ENCODE assay signal across 22 cellular contexts in the genomic region with DNA sequence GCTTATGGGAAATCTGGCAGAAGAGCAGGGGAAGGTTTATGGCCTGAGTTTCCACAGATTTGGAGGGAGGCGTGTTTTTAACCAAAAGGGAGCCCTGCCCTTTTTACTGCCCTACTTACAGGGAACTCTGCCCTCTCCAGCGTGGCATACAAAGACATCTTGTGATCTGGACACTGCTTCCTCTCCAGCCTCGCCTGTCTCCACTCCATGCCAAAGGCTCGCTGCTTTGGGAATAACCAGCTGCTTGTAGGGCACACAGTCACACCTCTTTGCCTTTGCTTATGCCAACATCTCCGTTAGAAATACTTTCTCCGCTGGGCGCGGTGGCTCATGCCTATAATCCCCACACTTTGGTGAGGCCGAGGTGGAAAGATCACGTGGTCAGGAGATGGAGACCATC.
"Had no signal": no experiment of that assay in that cellular context is flagged by ENCODE, and none has a peak within 500 bp of the region (broad histone marks: within the 10 kb centered on the region; RNA-seq: fewer than 3 reads in every experiment).

No MANE protein-coding gene starts in this region.

- H3K4me3 ChIP-seq: body of pancreas, cardiac muscle cell, gastroesophageal sphincter, sigmoid colon, spleen, thoracic aorta, upper lobe of left lung had no signal

- H3K9me3 Mint-ChIP-seq: activated B cell treated with CpG ODN at 0.5 μM for 24 hours; activated CD4-positive, alpha-beta memory T cell treated with anti-CD3 and anti-CD28 coated beads, Interleukin-2, amount 10 ng/mL, durations not matched to agents 7 days and 5 days; activated naive CD4-positive, alpha-beta T cell treated with anti-CD3 and anti-CD28 coated beads, Interleukin-2, amount 50 U/mL, for 24 hours; memory B cell; nephron progenitor cell had no signal

- H3K9me3 ChIP-seq: body of pancreas, gastroesophageal sphincter, sigmoid colon, spleen, thoracic aorta, upper lobe of left lung had no signal

- DNase-seq: activated B cell treated with CpG ODN at 0.5 μM for 24 hours; activated CD4-positive, alpha-beta memory T cell treated with anti-CD3 and anti-CD28 coated beads, Interleukin-2, amount 10 ng/mL, durations not matched to agents 7 days and 5 days; activated CD4-positive, alpha-beta T cell treated with anti-CD3 and anti-CD28 coated beads for 4 hours; activated effector memory CD4-positive, alpha-beta T cell treated with anti-CD3 and anti-CD28 coated beads, Interleukin-2, amount 50 U/mL, for 16 hours; activated T-cell treated with anti-CD3 and anti-CD28 coated beads for 4 hours; body of pancreas; effector memory CD4-positive, alpha-beta T cell; kidney; nephron progenitor cell; sigmoid colon; spleen; stimulated activated CD4-positive, alpha-beta T cell treated with anti-CD3 and anti-CD28 coated beads, Interleukin-4, amount 100 ng/mL, for 1 hour; stimulated activated naive CD4-positive, alpha-beta T cell treated with Interleukin-2 at 50 U/mL for 16 hours; SW 1271; T-helper 17 cell; upper lobe of left lung had no signal

- H3K79me2 ChIP-seq: parathyroid adenoma had no signal

- ATAC-seq: body of pancreas, gastroesophageal sphincter, T-helper 17 cell had no signal

- H3K4me1 Mint-ChIP-seq: activated B cell treated with CpG ODN at 0.5 μM for 24 hours; activated CD4-positive, alpha-beta memory T cell treated with anti-CD3 and anti-CD28 coated beads, Interleukin-2, amount 10 ng/mL, durations not matched to agents 7 days and 5 days; memory B cell; T-helper 17 cell had no signal

- H2AFZ ChIP-seq: parathyroid adenoma had no signal

- H3K36me3 ChIP-seq: cardiac muscle cell, sigmoid colon, thoracic aorta, upper lobe of left lung had no signal

- H3K27me3 ChIP-seq: body of pancreas, cardiac muscle cell, gastroesophageal sphincter, sigmoid colon, spleen, upper lobe of left lung had no signal

- H3K27ac Mint-ChIP-seq: activated B cell treated with CpG ODN at 0.5 μM for 24 hours; activated CD4-positive, alpha-beta memory T cell treated with anti-CD3 and anti-CD28 coated beads, Interleukin-2, amount 10 ng/mL, durations not matched to agents 7 days and 5 days; activated naive CD4-positive, alpha-beta T cell treated with anti-CD3 and anti-CD28 coated beads, Interleukin-2, amount 50 U/mL, for 24 hours; T-helper 17 cell had no signal

- H3K4me3 Mint-ChIP-seq: activated B cell treated with CpG ODN at 0.5 μM for 24 hours; activated CD4-positive, alpha-beta memory T cell treated with anti-CD3 and anti-CD28 coated beads, Interleukin-2, amount 10 ng/mL, durations not matched to agents 7 days and 5 days; activated naive CD4-positive, alpha-beta T cell treated with anti-CD3 and anti-CD28 coated beads, Interleukin-2, amount 50 U/mL, for 24 hours; memory B cell; nephron progenitor cell; T-helper 17 cell had no signal

- H3K27me3 Mint-ChIP-seq: activated B cell treated with CpG ODN at 0.5 μM for 24 hours; activated CD4-positive, alpha-beta memory T cell treated with anti-CD3 and anti-CD28 coated beads, Interleukin-2, amount 10 ng/mL, durations not matched to agents 7 days and 5 days; activated naive CD4-positive, alpha-beta T cell treated with anti-CD3 and anti-CD28 coated beads, Interleukin-2, amount 50 U/mL, for 24 hours; memory B cell; T-helper 17 cell had no signal

- FAIRE-seq: kidney had no signal

- H3K4me1 ChIP-seq: body of pancreas, parathyroid adenoma, spleen had no signal

- H3K27ac ChIP-seq: body of pancreas, cardiac muscle cell, gastroesophageal sphincter, parathyroid adenoma, sigmoid colon, spleen, thoracic aorta, upper lobe of left lung had no signal
